Comparison of ENCODE assay signal across 8 cellular contexts in the genomic region with DNA sequence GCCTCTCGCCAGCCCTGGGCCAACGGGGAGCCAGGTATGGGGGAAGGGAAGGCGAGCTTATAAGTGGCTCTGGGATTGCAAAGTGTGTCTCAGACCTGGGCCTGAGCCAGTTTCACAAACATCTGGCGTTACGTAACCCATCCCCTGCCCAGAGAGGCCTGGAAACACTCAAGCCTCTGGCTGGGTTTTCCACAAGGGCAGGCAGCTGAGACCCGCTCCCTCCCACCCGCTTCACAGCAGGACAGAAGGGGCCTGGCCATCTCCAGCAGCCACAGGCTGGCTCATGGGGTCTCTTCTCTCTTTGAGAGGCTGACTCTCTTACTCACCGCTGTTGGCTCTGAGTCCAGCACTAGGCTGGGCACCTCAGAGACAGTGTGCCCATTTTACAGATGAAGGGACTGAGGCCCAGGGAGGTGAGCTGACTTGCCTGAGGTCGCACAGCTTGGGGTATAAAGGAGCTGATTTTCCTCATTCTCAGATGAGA. TPM values are rescaled to one million over a fixed set of nuclear protein-coding genes. Genes with fewer than 3 reads are reported as not detected.
DNase-seq lines count a peak whose midpoint lies in the region; ATAC-seq and TF ChIP-seq lines count a peak whose summit lies in the region.

No MANE protein-coding gene starts in this region.

- no peak for TF ChIP-seq CTCF in gastroesophageal sphincter (IDR thresholded peaks at IDR 0.05)
- TF ChIP-seq CTCF in sigmoid colon (IDR thresholded peaks at IDR 0.05) = no peak
- TF ChIP-seq CTCF in CD8-positive, alpha-beta T cell (IDR thresholded peaks at IDR 0.05) = no peak

- H3K27me3 ChIP-seq in gastroesophageal sphincter (no peaks in the 10 kb centered on the region), sigmoid colon (no peaks in the 10 kb centered on the region)
- H3K27me3 ChIP-seq in CD8-positive, alpha-beta T cell (ENCODE audit: insufficient read depth, low read length) = no peaks in the 10 kb centered on the region

- CTCF ChIA-PET in T-cell (lab: Charles Lee) = no interaction called here
- CTCF ChIA-PET in CD8-positive, alpha-beta T cell (lab: Charles Lee) = no interaction called here

- intact Hi-C loops in sigmoid colon (cut with DNase I) = loop anchor here (2.0 to 5.0 kb wide), 2 partner anchors 55 to 544 kb away; a partner anchor contains a TSS
- intact Hi-C loops in CD8-positive, alpha-beta T cell (cut with DNase I, micrococcal nuclease) = loop anchor here in 1 of 2 experiments (10.0 kb wide), 1 partner anchor 103 kb away; a partner anchor contains a TSS

- no peak overlapping the region for H3K4me3 Mint-ChIP-seq in natural killer cell treated with Interleukin-12 subunit alpha and Interleukin-12 subunit beta and Interleukin-15 and Interleukin-18, amount 100 ng/mL, for 72 hours
- no peak overlapping the region for H3K4me3 Mint-ChIP-seq in T-cell
- no peak overlapping the region for H3K4me3 Mint-ChIP-seq in CD8-positive, alpha-beta T cell

- TF ChIP-seq EP300 in gastroesophageal sphincter (IDR thresholded peaks at IDR 0.05) (no peak), sigmoid colon (IDR thresholded peaks at IDR 0.05) (peak; percentile 52 to 94 (median 92))

- peak; percentile 75 for ATAC-seq in gastroesophageal sphincter
- ATAC-seq in natural killer cell treated with Interleukin-12 subunit alpha and Interleukin-12 subunit beta and Interleukin-15 and Interleukin-18, amount 100 ng/mL, for 72 hours = no peak
- no peak for ATAC-seq in T-cell (replicated peaks in 1 of 4)
- ATAC-seq in HG03520 (IDR thresholded peaks at IDR 0.05; ENCODE audit: unreplicated experiment) = no peak
- no peak for ATAC-seq in CD8-positive, alpha-beta T cell

- TF ChIP-seq POLR2A in gastroesophageal sphincter (IDR thresholded peaks at IDR 0.05) = no peak
- no peak for TF ChIP-seq POLR2A in sigmoid colon (IDR thresholded peaks at IDR 0.05)

- peak overlapping the region in 3 of 4 donors; percentile 70 to 96 (median 92) for H3K27ac ChIP-seq in gastroesophageal sphincter
- H3K27ac ChIP-seq in sigmoid colon = peak overlapping the region; percentile 66 to 98 (median 96)
- no peak overlapping the region for H3K27ac ChIP-seq in CD8-positive, alpha-beta T cell (ENCODE audit: low read depth, low read length)

- no peak overlapping the region for H3K4me3 ChIP-seq in gastroesophageal sphincter
- no peak overlapping the region for H3K4me3 ChIP-seq in sigmoid colon
- no peak overlapping the region for H3K4me3 ChIP-seq in CD8-positive, alpha-beta T cell (ENCODE audit: low read depth, low read length)

- H3K4me1 ChIP-seq in gastroesophageal sphincter (peaks cover 0 to 71% (median 30%) of the 10 kb centered on the region in 3 donors), sigmoid colon (peaks cover 0 to 67% (median 57%) of the 10 kb centered on the region in 4 donors)
- peaks cover 19% of the 10 kb centered on the region for H3K4me1 ChIP-seq in CD8-positive, alpha-beta T cell (ENCODE audit: insufficient read depth, low read length)

- WGBS in gastroesophageal sphincter (ENCODE audit: low coverage in 1 of 2), 2 donors = 0 to 15% methylated on average over 1 to 5 of the region's 9 CpGs
- 50 to 62% methylated on average over 9 of the region's 9 CpGs for WGBS in sigmoid colon, 2 donors

- no peak overlapping the region for H3K27ac Mint-ChIP-seq in natural killer cell treated with Interleukin-12 subunit alpha and Interleukin-12 subunit beta and Interleukin-15 and Interleukin-18, amount 100 ng/mL, for 72 hours
- H3K27ac Mint-ChIP-seq in T-cell = no peak overlapping the region
- H3K27ac Mint-ChIP-seq in CD8-positive, alpha-beta T cell = no peak overlapping the region

- no peaks in the 10 kb centered on the region for H3K27me3 Mint-ChIP-seq in natural killer cell treated with Interleukin-12 subunit alpha and Interleukin-12 subunit beta and Interleukin-15 and Interleukin-18, amount 100 ng/mL, for 72 hours
- H3K27me3 Mint-ChIP-seq in T-cell = peaks cover 4% of the 10 kb centered on the region in 2 donors
- peaks cover 6% of the 10 kb centered on the region for H3K27me3 Mint-ChIP-seq in CD8-positive, alpha-beta T cell (ENCODE audit: low read depth)

- H3K36me3 Mint-ChIP-seq in natural killer cell treated with Interleukin-12 subunit alpha and Interleukin-12 subunit beta and Interleukin-15 and Interleukin-18, amount 100 ng/mL, for 72 hours = no peaks in the 10 kb centered on the region
- no peaks in the 10 kb centered on the region for H3K36me3 Mint-ChIP-seq in T-cell
- peaks cover 2% of the 10 kb centered on the region for H3K36me3 Mint-ChIP-seq in CD8-positive, alpha-beta T cell

- H3K36me3 ChIP-seq in gastroesophageal sphincter (no peaks in the 10 kb centered on the region), sigmoid colon (no peaks in the 10 kb centered on the region)
- no peaks in the 10 kb centered on the region for H3K36me3 ChIP-seq in CD8-positive, alpha-beta T cell (ENCODE audit: insufficient read depth, low read length)

- DNase-seq in HS-5 (ENCODE audit: low read depth) (peak; percentile 89), RPMI8226 (peak; percentile 87), sigmoid colon (peak; percentile 99), T-cell (no peak)
- no peak for DNase-seq in natural killer cell treated with Interleukin-12 subunit alpha and Interleukin-12 subunit beta and Interleukin-15 and Interleukin-18, amount 100 ng/mL, for 72 hours (ENCODE audit: low spot score)
- DNase-seq in CD8-positive, alpha-beta T cell = no peak

- H3K9me3 Mint-ChIP-seq in natural killer cell treated with Interleukin-12 subunit alpha and Interleukin-12 subunit beta and Interleukin-15 and Interleukin-18, amount 100 ng/mL, for 72 hours = no peaks in the 10 kb centered on the region
- H3K9me3 Mint-ChIP-seq in T-cell = no peaks in the 10 kb centered on the region
- H3K9me3 Mint-ChIP-seq in CD8-positive, alpha-beta T cell = no peaks in the 10 kb centered on the region

- H3K9me3 ChIP-seq in gastroesophageal sphincter (no peaks in the 10 kb centered on the region), sigmoid colon (no peaks in the 10 kb centered on the region)
- H3K9me3 ChIP-seq in CD8-positive, alpha-beta T cell (ENCODE audit: low read length) = no peaks in the 10 kb centered on the region

- POLR2A ChIA-PET in T-cell (lab: Charles Lee) = interaction anchor here in 1 of 2 donors (0.6 kb wide), 1 partner anchor 176 kb away, joined by 7 read pairs; no protein-coding TSS in a partner anchor
- POLR2A ChIA-PET in CD8-positive, alpha-beta T cell (lab: Charles Lee) = no interaction called here

- peaks cover 6 to 10% of the 10 kb centered on the region in 2 donors for H3K4me1 Mint-ChIP-seq in natural killer cell treated with Interleukin-12 subunit alpha and Interleukin-12 subunit beta and Interleukin-15 and Interleukin-18, amount 100 ng/mL, for 72 hours (ENCODE audit: low read depth in 2 of 2)
- peaks cover 7 to 13% (median 10%) of the 10 kb centered on the region in 3 donors for H3K4me1 Mint-ChIP-seq in T-cell
- H3K4me1 Mint-ChIP-seq in CD8-positive, alpha-beta T cell (ENCODE audit: low read depth) = peaks cover 11% of the 10 kb centered on the region

RNA-seq across cellular contexts. Expression of a gene that starts 44.5 kb away (rescaled TPM):
- total RNA-seq in gastroesophageal sphincter (100 to 1,000 TPM; 128 to 234 (median 137) TPM), sigmoid colon (100 to 1,000 TPM in 3 of 4 donors, 10 to 100 TPM in 1; 82.8 to 140 (median 128) TPM), T-cell (10 to 100 TPM; 14.5 to 36.8 (median 31.1) TPM)
- 10 to 100 TPM; 51.7 to 61.5 (median 58.7) TPM for polyA plus RNA-seq in sigmoid colon
- total RNA-seq in natural killer cell treated with Interleukin-12 subunit alpha and Interleukin-12 subunit beta and Interleukin-15 and Interleukin-18, amount 100 ng/mL, for 72 hours = 10 to 100 TPM; 29.9 to 35.1 TPM
- 1 to 10 TPM; 7.3 to 7.4 TPM for total RNA-seq in CD8-positive, alpha-beta T cell

RNA-seq across cellular contexts. Expression of a gene that starts 55.2 kb away (rescaled TPM):
- total RNA-seq in gastroesophageal sphincter = 10 to 100 TPM; 16.3 to 29.1 (median 20.2) TPM
- 10 to 100 TPM; 10.7 to 28.2 (median 12.5) TPM for total RNA-seq in sigmoid colon
- polyA plus RNA-seq in sigmoid colon = 10 to 100 TPM; 33.1 to 41.4 (median 41.3) TPM
- 10 to 100 TPM; 37.4 to 48.3 TPM for total RNA-seq in natural killer cell treated with Interleukin-12 subunit alpha and Interleukin-12 subunit beta and Interleukin-15 and Interleukin-18, amount 100 ng/mL, for 72 hours
- total RNA-seq in T-cell = 10 to 100 TPM; 29.2 to 52.4 (median 47.5) TPM
- 10 to 100 TPM; 25.1 to 29.1 TPM for total RNA-seq in CD8-positive, alpha-beta T cell

Comparison
In these comparisons a context has a peak if more than half of its experiments do, and no peak if none do; other contexts are left out.
1. DNase-seq: peak in HS-5 (single experiment), RPMI8226 (single experiment) and sigmoid colon (single experiment); none in natural killer cell treated with Interleukin-12 subunit alpha and Interleukin-12 subunit beta and Interleukin-15 and Interleukin-18, amount 100 ng/mL, for 72 hours (single experiment), T-cell (0 of 34) and CD8-positive, alpha-beta T cell (0 of 7).